1 cellular context compared by ENCODE assay signal in the genomic region with DNA sequence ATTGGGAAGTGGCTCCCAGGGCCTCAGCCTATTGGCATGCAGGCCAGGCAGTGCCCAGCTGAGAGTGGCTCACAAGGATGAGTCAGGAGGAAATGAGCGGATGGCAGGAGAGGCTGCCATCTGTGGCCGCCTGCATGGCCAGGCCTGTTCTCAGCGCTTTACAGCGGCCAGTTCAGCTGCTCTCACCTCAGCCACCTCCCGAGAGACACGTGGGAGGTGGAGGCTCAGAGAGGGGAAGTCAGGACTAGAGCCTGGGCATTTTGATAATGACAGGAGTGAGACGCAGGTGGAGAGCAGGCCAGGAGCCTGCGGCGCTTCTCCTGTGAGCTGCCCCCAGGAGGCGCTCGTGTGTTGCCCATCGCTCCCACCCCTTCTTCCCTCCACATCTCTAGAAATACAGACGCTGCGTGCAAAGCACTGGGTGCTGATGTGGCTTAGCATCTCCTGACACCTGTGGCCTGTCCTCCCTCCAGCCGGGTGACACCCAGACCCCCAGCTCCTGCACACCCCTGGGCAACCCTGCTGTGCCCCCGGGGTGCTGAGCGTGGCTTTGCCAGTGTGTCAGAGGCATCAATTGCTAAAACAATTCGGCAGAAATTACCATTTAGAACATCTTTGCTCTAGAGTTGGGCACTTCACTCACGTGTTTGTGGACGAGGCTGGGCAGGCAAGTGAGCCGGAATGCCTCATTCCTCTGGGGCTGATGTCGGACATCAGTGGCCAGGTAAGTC.
TF ChIP-seq lines count a peak whose summit lies in the region.

No MANE protein-coding gene starts in this region.

TF ChIP-seq in GM23338, 12 proteins besides CTCF, POLR2A, EP300 and RAD21 (continued from another document):
- TF ChIP-seq, protein P1, sequence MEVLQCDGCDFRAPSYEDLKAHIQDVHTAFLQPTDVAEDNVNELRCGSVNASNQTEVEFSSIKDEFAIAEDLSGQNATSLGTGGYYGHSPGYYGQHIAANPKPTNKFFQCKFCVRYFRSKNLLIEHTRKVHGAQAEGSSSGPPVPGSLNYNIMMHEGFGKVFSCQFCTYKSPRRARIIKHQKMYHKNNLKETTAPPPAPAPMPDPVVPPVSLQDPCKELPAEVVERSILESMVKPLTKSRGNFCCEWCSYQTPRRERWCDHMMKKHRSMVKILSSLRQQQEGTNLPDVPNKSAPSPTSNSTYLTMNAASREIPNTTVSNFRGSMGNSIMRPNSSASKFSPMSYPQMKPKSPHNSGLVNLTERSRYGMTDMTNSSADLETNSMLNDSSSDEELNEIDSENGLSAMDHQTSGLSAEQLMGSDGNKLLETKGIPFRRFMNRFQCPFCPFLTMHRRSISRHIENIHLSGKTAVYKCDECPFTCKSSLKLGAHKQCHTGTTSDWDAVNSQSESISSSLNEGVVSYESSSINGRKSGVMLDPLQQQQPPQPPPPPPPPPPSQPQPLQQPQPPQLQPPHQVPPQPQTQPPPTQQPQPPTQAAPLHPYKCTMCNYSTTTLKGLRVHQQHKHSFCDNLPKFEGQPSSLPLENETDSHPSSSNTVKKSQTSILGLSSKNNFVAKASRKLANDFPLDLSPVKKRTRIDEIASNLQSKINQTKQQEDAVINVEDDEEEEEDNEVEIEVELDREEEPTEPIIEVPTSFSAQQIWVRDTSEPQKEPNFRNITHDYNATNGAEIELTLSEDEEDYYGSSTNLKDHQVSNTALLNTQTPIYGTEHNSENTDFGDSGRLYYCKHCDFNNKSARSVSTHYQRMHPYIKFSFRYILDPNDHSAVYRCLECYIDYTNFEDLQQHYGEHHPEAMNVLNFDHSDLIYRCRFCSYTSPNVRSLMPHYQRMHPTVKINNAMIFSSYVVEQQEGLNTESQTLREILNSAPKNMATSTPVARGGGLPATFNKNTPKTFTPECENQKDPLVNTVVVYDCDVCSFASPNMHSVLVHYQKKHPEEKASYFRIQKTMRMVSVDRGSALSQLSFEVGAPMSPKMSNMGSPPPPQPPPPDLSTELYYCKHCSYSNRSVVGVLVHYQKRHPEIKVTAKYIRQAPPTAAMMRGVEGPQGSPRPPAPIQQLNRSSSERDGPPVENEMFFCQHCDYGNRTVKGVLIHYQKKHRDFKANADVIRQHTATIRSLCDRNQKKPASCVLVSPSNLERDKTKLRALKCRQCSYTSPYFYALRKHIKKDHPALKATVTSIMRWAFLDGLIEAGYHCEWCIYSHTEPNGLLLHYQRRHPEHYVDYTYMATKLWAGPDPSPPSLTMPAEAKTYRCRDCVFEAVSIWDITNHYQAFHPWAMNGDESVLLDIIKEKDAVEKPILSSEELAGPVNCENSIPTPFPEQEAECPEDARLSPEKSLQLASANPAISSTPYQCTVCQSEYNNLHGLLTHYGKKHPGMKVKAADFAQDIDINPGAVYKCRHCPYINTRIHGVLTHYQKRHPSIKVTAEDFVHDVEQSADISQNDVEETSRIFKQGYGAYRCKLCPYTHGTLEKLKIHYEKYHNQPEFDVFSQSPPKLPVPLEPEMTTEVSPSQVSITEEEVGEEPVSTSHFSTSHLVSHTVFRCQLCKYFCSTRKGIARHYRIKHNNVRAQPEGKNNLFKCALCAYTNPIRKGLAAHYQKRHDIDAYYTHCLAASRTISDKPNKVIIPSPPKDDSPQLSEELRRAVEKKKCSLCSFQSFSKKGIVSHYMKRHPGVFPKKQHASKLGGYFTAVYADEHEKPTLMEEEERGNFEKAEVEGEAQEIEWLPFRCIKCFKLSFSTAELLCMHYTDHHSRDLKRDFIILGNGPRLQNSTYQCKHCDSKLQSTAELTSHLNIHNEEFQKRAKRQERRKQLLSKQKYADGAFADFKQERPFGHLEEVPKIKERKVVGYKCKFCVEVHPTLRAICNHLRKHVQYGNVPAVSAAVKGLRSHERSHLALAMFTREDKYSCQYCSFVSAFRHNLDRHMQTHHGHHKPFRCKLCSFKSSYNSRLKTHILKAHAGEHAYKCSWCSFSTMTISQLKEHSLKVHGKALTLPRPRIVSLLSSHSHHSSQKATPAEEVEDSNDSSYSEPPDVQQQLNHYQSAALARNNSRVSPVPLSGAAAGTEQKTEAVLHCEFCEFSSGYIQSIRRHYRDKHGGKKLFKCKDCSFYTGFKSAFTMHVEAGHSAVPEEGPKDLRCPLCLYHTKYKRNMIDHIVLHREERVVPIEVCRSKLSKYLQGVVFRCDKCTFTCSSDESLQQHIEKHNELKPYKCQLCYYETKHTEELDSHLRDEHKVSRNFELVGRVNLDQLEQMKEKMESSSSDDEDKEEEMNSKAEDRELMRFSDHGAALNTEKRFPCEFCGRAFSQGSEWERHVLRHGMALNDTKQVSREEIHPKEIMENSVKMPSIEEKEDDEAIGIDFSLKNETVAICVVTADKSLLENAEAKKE (CRISPR knock-in tag; IDR thresholded peaks at IDR 0.05): no peak
- no peak for TF ChIP-seq POLR2AphosphoS5 (IDR thresholded peaks at IDR 0.05; ENCODE audit: low read depth)
- TF ChIP-seq, protein P2, sequence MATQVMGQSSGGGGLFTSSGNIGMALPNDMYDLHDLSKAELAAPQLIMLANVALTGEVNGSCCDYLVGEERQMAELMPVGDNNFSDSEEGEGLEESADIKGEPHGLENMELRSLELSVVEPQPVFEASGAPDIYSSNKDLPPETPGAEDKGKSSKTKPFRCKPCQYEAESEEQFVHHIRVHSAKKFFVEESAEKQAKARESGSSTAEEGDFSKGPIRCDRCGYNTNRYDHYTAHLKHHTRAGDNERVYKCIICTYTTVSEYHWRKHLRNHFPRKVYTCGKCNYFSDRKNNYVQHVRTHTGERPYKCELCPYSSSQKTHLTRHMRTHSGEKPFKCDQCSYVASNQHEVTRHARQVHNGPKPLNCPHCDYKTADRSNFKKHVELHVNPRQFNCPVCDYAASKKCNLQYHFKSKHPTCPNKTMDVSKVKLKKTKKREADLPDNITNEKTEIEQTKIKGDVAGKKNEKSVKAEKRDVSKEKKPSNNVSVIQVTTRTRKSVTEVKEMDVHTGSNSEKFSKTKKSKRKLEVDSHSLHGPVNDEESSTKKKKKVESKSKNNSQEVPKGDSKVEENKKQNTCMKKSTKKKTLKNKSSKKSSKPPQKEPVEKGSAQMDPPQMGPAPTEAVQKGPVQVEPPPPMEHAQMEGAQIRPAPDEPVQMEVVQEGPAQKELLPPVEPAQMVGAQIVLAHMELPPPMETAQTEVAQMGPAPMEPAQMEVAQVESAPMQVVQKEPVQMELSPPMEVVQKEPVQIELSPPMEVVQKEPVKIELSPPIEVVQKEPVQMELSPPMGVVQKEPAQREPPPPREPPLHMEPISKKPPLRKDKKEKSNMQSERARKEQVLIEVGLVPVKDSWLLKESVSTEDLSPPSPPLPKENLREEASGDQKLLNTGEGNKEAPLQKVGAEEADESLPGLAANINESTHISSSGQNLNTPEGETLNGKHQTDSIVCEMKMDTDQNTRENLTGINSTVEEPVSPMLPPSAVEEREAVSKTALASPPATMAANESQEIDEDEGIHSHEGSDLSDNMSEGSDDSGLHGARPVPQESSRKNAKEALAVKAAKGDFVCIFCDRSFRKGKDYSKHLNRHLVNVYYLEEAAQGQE (IDR thresholded peaks at IDR 0.05; ENCODE audit: unreplicated experiment): no peak
